In genomic region chr2:168189835-168190426, GRCh38 we compare ENCODE assay signal across 14 cellular contexts. TPM values are rescaled to one million over a fixed set of nuclear protein-coding genes. Genes with fewer than 3 reads are reported as not detected.
DNase-seq lines count a peak whose midpoint lies in the region; ATAC-seq and TF ChIP-seq lines count a peak whose summit lies in the region.
"Had no signal": no experiment of that assay in that cellular context is flagged by ENCODE, and none has a peak within 500 bp of the region (broad histone marks: within the 10 kb centered on the region; RNA-seq: fewer than 3 reads in every experiment).

No MANE protein-coding gene starts in this region.

- peaks cover 0 to 19% (median 5%) of the 10 kb centered on the region in 11 experiments; a peak in 5 of 22 replicates for H4K20me1 ChIP-seq in BLaER1 treated with 17β-estradiol and CSF1 and Interleukin-3, amounts not matched to agents 10 nM and 100 nM

- H3K27ac ChIP-seq in BLaER1 treated with 17β-estradiol and CSF1 and Interleukin-3, amounts not matched to agents 10 nM and 100 nM, result no peak overlapping the region; a peak in 1 of 22 replicates
- H3K27ac ChIP-seq in colonic mucosa (peak overlapping the region; percentile 66), lung (ENCODE audit: low read depth in 1 of 2, low read length in 1 of 2) (no peak overlapping the region), gastrocnemius medialis (no peak overlapping the region)
- H3K27ac ChIP-seq: KMS-11 had no signal

- TF ChIP-seq CTCF in colonic mucosa (IDR thresholded peaks at IDR 0.05) (no peak), lung (IDR thresholded peaks at IDR 0.05; ENCODE audit: control extremely low read depth, extremely low read depth) (no peak), gastrocnemius medialis (IDR thresholded peaks at IDR 0.05 in 4 of 5, conservative IDR thresholded peaks at IDR 0.05 in 1 of 5) (no peak)

- TF ChIP-seq POLR2A in gastrocnemius medialis (IDR thresholded peaks at IDR 0.05), result no peak

- DNase-seq in LoVo (ENCODE audit: low spot score), result peak; percentile 76
- no peak for DNase-seq in colonic mucosa
- no peak for DNase-seq in lung (ENCODE audit: low spot score)
- no peak for DNase-seq in activated CD4-positive, alpha-beta T cell treated with anti-CD3 and anti-CD28 coated beads for 4 hours
- DNase-seq in gastrocnemius medialis, result no peak
- no peak for DNase-seq in HuH-7 (ENCODE audit: low spot score)
- DNase-seq: activated CD8-positive, alpha-beta memory T cell treated with anti-CD3 and anti-CD28 coated beads, Interleukin-2, amount 10 ng/mL, durations not matched to agents 7 days and 5 days; CD4-positive, alpha-beta T cell; GOT3; Right ventricle myocardium superior; stimulated activated naive CD4-positive, alpha-beta T cell had no signal

- peaks cover 70 to 100% (median 90%) of the 10 kb centered on the region in 10 experiments for H3K4me1 ChIP-seq in BLaER1 treated with 17β-estradiol and CSF1 and Interleukin-3, amounts not matched to agents 10 nM and 100 nM
- H3K4me1 ChIP-seq in colonic mucosa (peaks cover 40% of the 10 kb centered on the region), lung (ENCODE audit: control insufficient read depth in 2 of 2, insufficient read depth in 2 of 2, low read length in 2 of 2) (peaks cover 7 to 61% of the 10 kb centered on the region in 2 donors), gastrocnemius medialis (no peaks in the 10 kb centered on the region)

- ATAC-seq in lung (ENCODE audit: insufficient read depth, low FRiP score), result peak; percentile 59
- ATAC-seq in gastrocnemius medialis, result no peak
- no peak for ATAC-seq in HG02763 (IDR thresholded peaks at IDR 0.05; ENCODE audit: unreplicated experiment)
- ATAC-seq: activated CD8-positive, alpha-beta memory T cell treated with anti-CD3 and anti-CD28 coated beads, Interleukin-2, amount 10 ng/mL, durations not matched to agents 7 days and 5 days had no signal

- no peaks in the 10 kb centered on the region for H3K27me3 ChIP-seq in BLaER1 treated with 17β-estradiol and CSF1 and Interleukin-3, amounts not matched to agents 10 nM and 100 nM
- no peaks in the 10 kb centered on the region for H3K27me3 ChIP-seq in colonic mucosa
- H3K27me3 ChIP-seq in lung (ENCODE audit: control insufficient read depth, insufficient read depth), result no peaks in the 10 kb centered on the region
- H3K27me3 ChIP-seq in gastrocnemius medialis, result no peaks in the 10 kb centered on the region

- peak overlapping the region in 10 of 11 experiments; percentile 1 to 88 (median 44); a peak in 19 of 22 replicates for H3K4me2 ChIP-seq in BLaER1 treated with 17β-estradiol and CSF1 and Interleukin-3, amounts not matched to agents 10 nM and 100 nM
- H3K4me2 ChIP-seq: KMS-11 had no signal

- no peak overlapping the region for H3K4me3 ChIP-seq in BLaER1 treated with 17β-estradiol and CSF1 and Interleukin-3, amounts not matched to agents 10 nM and 100 nM
- H3K4me3 ChIP-seq in colonic mucosa (no peak overlapping the region), lung (no peak overlapping the region), gastrocnemius medialis (no peak overlapping the region)

- H3K36me3 ChIP-seq in BLaER1 treated with 17β-estradiol and CSF1 and Interleukin-3, amounts not matched to agents 10 nM and 100 nM, result peaks cover 0 to 26% (median 0%) of the 10 kb centered on the region in 11 experiments; a peak in 4 of 22 replicates
- H3K36me3 ChIP-seq in colonic mucosa, result no peaks in the 10 kb centered on the region
- H3K36me3 ChIP-seq in lung (ENCODE audit: control insufficient read depth in 2 of 2, insufficient read depth in 2 of 2, low read length in 2 of 2), result no peaks in the 10 kb centered on the region
- no peaks in the 10 kb centered on the region for H3K36me3 ChIP-seq in gastrocnemius medialis

- WGBS in lung, 2 donors, result 88 to 94% methylated on average over 7 of the region's 7 CpGs

- H3K9me3 ChIP-seq in BLaER1 treated with 17β-estradiol and CSF1 and Interleukin-3, amounts not matched to agents 10 nM and 100 nM (replicated peaks in 1 of 11), result no peaks in the 10 kb centered on the region
- H3K9me3 ChIP-seq in colonic mucosa (no peaks in the 10 kb centered on the region), lung (ENCODE audit: control insufficient read depth in 2 of 2, insufficient read depth in 1 of 2, low read length in 1 of 2) (no peaks in the 10 kb centered on the region), gastrocnemius medialis (no peaks in the 10 kb centered on the region)

- intact Hi-C loops in colonic mucosa (cut with DNase I) (no loop called here), gastrocnemius medialis (cut with DNase I; ENCODE audit: low total_unique reads) (no loop called here)

- no peak overlapping the region for H3K9ac ChIP-seq in BLaER1 treated with 17β-estradiol and CSF1 and Interleukin-3, amounts not matched to agents 10 nM and 100 nM
- peak overlapping the region in 1 of 2 donors; percentile 30 for H3K9ac ChIP-seq in colonic mucosa (ENCODE audit: low read depth in 2 of 2, low read length in 2 of 2)
- H3K9ac ChIP-seq: KMS-11 had no signal

- in situ Hi-C loops in gastrocnemius medialis (cut with MboI; ENCODE audit: low sequenced_read_pairs in 4 of 4), result no loop called here

RNA-seq across cellular contexts. Expression of gene STK39, which starts 57.5 kb away (rescaled TPM):
- total RNA-seq in colonic mucosa (10 to 100 TPM; 35.9 to 41.2 TPM), lung (10 to 100 TPM; 13.8 to 18.7 TPM), gastrocnemius medialis (1 to 10 TPM in 3 of 4 donors, under 1 TPM in 1; 0.66 to 2.9 (median 1.9) TPM)
- polyA plus RNA-seq in lung, result 1 to 10 TPM; 8.5 to 8.6 TPM
